Comparison of ENCODE assay signal across 2 cellular contexts in the genomic region with DNA sequence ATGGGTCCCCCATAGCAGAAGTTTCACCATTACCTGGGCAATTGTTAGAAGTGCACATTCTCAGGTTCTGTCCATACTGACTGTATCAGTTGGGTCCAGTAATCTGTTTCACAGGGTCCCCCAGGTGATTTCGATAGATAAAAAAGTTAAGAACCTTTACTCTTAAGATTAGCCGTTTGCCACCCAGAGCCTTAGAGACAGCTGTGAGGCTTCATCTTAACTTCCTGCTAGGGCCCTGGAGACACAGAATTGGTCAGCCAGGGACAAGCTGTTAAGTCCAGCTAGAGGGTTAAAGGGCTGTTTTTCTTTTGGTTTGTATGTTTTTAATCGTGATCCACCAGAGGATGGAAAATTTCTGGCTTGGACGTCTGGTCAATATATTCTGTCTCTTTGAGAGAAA.
A peak's percentile ranks its signal among the peaks of the same experiment; 100 is the strongest.
TF ChIP-seq lines count a peak whose summit lies in the region.

No MANE protein-coding gene starts in this region.

TF ChIP-seq in IMR-90, 13 proteins besides CTCF, POLR2A, EP300 and RAD21:
- no peak for TF ChIP-seq CEBPB (IDR thresholded peaks at IDR 0.05; ENCODE audit: low read depth, low read length)
- no peak for TF ChIP-seq USF2 (IDR thresholded peaks at IDR 0.05; ENCODE audit: low read depth, low read length)
- no peak for TF ChIP-seq FOS (IDR thresholded peaks at IDR 0.05; ENCODE audit: low read depth, low read length)
- TF ChIP-seq SMC3 (IDR thresholded peaks at IDR 0.05; ENCODE audit: low read depth, low read length) = no peak
- TF ChIP-seq MAZ (IDR thresholded peaks at IDR 0.05; ENCODE audit: borderline replicate concordance, low read depth, low read length) = no peak
- no peak for TF ChIP-seq BHLHE40 (IDR thresholded peaks at IDR 0.05; ENCODE audit: low read depth, low read length)
- TF ChIP-seq MAFK (IDR thresholded peaks at IDR 0.05; ENCODE audit: low read depth, low read length) = no peak
- no peak for TF ChIP-seq CHD1 (IDR thresholded peaks at IDR 0.05; ENCODE audit: low read depth, low read length)
- TF ChIP-seq NFE2L2 (IDR thresholded peaks at IDR 0.05; ENCODE audit: low read depth, low read length) = no peak
- no peak for TF ChIP-seq MXI1 (IDR thresholded peaks at IDR 0.05; ENCODE audit: borderline replicate concordance, low read depth, low read length)
- no peak for TF ChIP-seq ELK1 (IDR thresholded peaks at IDR 0.05; ENCODE audit: borderline replicate concordance, low read depth, low read length)
- no peak for TF ChIP-seq RFX5 (IDR thresholded peaks at IDR 0.05; ENCODE audit: low read depth, low read length)
- no peak for TF ChIP-seq RCOR1 (IDR thresholded peaks at IDR 0.05; ENCODE audit: insufficient replicate concordance, low read length)

TF ChIP-seq in K562, 482 proteins besides CTCF, POLR2A, EP300 and RAD21:
- TF ChIP-seq TCF3 (CRISPR knock-in tag; IDR thresholded peaks at IDR 0.05) (0 out of 2 replicates have a peak, but pooled peaks have one; percentile 28), BACH1 (tag; IDR thresholded peaks at IDR 0.05) (no peak), CBFA2T3 (IDR thresholded peaks at IDR 0.05) (peak; percentile 72), POLR3A (IDR thresholded peaks at IDR 0.05; ENCODE audit: borderline replicate concordance, extremely low read depth, insufficient read depth, insufficient read length) (no peak), TEAD4 (IDR thresholded peaks at IDR 0.05; ENCODE audit: low read length) (peak; percentile 64), TEAD4 (CRISPR knock-in tag; IDR thresholded peaks at IDR 0.05; ENCODE audit: borderline replicate concordance) (no peak), CBFA2T2 (conservative IDR thresholded peaks at IDR 0.05) (peak; percentile 54), NCOR1 (IDR thresholded peaks at IDR 0.05) (0 out of 2 replicates have a peak, but pooled peaks have one; percentile 24), IRF2 (CRISPR knock-in tag; IDR thresholded peaks at IDR 0.05) (no peak), TAL1 (IDR thresholded peaks at IDR 0.05) (peak; percentile 55; the same call in 1 of the 2 replicates), ARID1B (IDR thresholded peaks at IDR 0.05) (peak; percentile 41)
